ENCODE assay signal across 1 cellular context in genomic region chr1:50333595-50333974, GRCh38.
A peak's percentile ranks its signal among the peaks of the same experiment; 100 is the strongest.
TF ChIP-seq lines count a peak whose summit lies in the region.

No MANE protein-coding gene starts in this region.

TF ChIP-seq in K562, 482 proteins besides CTCF, POLR2A, EP300 and RAD21 (continued from another document and continues in another):
- TF ChIP-seq PATZ1 (CRISPR knock-in tag; IDR thresholded peaks at IDR 0.05; ENCODE audit: borderline replicate concordance) (no peak), DIDO1 (tag; IDR thresholded peaks at IDR 0.05; ENCODE audit: low read depth) (no peak), ZNF133 (CRISPR knock-in tag; IDR thresholded peaks at IDR 0.05) (no peak), STAT5A (IDR thresholded peaks at IDR 0.05; ENCODE audit: borderline replicate concordance, low read length) (no peak), ETV1 (tag; conservative IDR thresholded peaks at IDR 0.05; ENCODE audit: low read depth) (no peak), PHB2 (IDR thresholded peaks at IDR 0.05; ENCODE audit: low read depth) (no peak), ARNT (IDR thresholded peaks at IDR 0.05) (no peak), ZNF140 (CRISPR knock-in tag; IDR thresholded peaks at IDR 0.05) (no peak), ZBTB11 (CRISPR knock-in tag; IDR thresholded peaks at IDR 0.05) (peak in 1 of 3 experiments; percentile 15; a peak in 1 of 6 replicates), NCOA4 (IDR thresholded peaks at IDR 0.05; ENCODE audit: partially characterized antibody) (no peak), NFYB (IDR thresholded peaks at IDR 0.05; ENCODE audit: extremely low read depth, insufficient read length) (no peak), GTF2F1 (IDR thresholded peaks at IDR 0.05; ENCODE audit: low read depth, low read length) (no peak), NFXL1 (CRISPR knock-in tag; IDR thresholded peaks at IDR 0.05) (no peak), BRF1 (IDR thresholded peaks at IDR 0.05; ENCODE audit: borderline replicate concordance, extremely low read depth, insufficient read length) (no peak), TAF15 (IDR thresholded peaks at IDR 0.05; ENCODE audit: low read depth, low read length) (no peak), MEF2A (IDR thresholded peaks at IDR 0.05; ENCODE audit: control insufficient read depth, low read depth, low read length) (no peak), CREB3 (tag; conservative IDR thresholded peaks at IDR 0.05; ENCODE audit: low read depth) (no peak), ZNF41 (CRISPR knock-in tag; conservative IDR thresholded peaks at IDR 0.05) (no peak), ZBTB49 (CRISPR knock-in tag; IDR thresholded peaks at IDR 0.05; ENCODE audit: borderline replicate concordance) (no peak), SOX6 (IDR thresholded peaks at IDR 0.05) (no peak), BACH1 (tag; IDR thresholded peaks at IDR 0.05) (no peak), NCOA6 (IDR thresholded peaks at IDR 0.05) (no peak), CEBPG (CRISPR knock-in tag; IDR thresholded peaks at IDR 0.05) (no peak), CEBPG (tag; conservative IDR thresholded peaks at IDR 0.05 in 1 of 2, IDR thresholded peaks at IDR 0.05 in 1 of 2) (no peak), U2AF1 (optimal IDR thresholded peaks at IDR 0.05; ENCODE audit: low read depth, low read length) (no peak), KHSRP (IDR thresholded peaks at IDR 0.05) (no peak), YY1 (IDR thresholded peaks at IDR 0.05; ENCODE audit: borderline replicate concordance in 1 of 3, control insufficient read depth in 1 of 3, extremely low read depth in 1 of 3, insufficient read depth in 3 of 3, insufficient read length in 1 of 3, insufficient replicate concordance in 2 of 3, low read depth in 1 of 3, low read length in 2 of 3) (peak in 1 of 3 experiments; percentile 43), CCNT2 (IDR thresholded peaks at IDR 0.05; ENCODE audit: borderline replicate concordance, extremely low read depth, insufficient read length, low read depth, low read length) (peak; percentile 20), FOXJ3 (CRISPR knock-in tag; IDR thresholded peaks at IDR 0.05) (no peak), PREB (CRISPR knock-in tag; IDR thresholded peaks at IDR 0.05) (0 out of 2 replicates have a peak, but pooled peaks have one; percentile 1), GATAD2A (IDR thresholded peaks at IDR 0.05) (no peak), ZNF311 (CRISPR knock-in tag; IDR thresholded peaks at IDR 0.05) (no peak), ZBTB12 (CRISPR knock-in tag; IDR thresholded peaks at IDR 0.05) (no peak), NRF1 (conservative IDR thresholded peaks at IDR 0.05 in 1 of 2, IDR thresholded peaks at IDR 0.05 in 1 of 2) (peak; percentile 80 to 82), LARP7 (IDR thresholded peaks at IDR 0.05) (no peak), TSC22D4 (tag; IDR thresholded peaks at IDR 0.05) (no peak), SRSF7 (optimal IDR thresholded peaks at IDR 0.05; ENCODE audit: low read depth, low read length) (no peak), ZBTB33 (CRISPR knock-in tag; IDR thresholded peaks at IDR 0.05) (peak; percentile 73; the same call in 1 of the 2 replicates), THRA (IDR thresholded peaks at IDR 0.05) (no peak), ZNF512 (tag; IDR thresholded peaks at IDR 0.05) (no peak), ZBTB1 (CRISPR knock-in tag; IDR thresholded peaks at IDR 0.05; ENCODE audit: borderline replicate concordance, low read depth) (no peak; the same call in 1 of the 2 replicates), PYGO2 (tag; IDR thresholded peaks at IDR 0.05) (no peak), NEUROD1 (IDR thresholded peaks at IDR 0.05; ENCODE audit: borderline replicate concordance, low read depth, low read length, partially characterized antibody) (no peak), GTF2B (IDR thresholded peaks at IDR 0.05; ENCODE audit: extremely low read depth, insufficient read length) (no peak), CHCHD3 (CRISPR knock-in tag; IDR thresholded peaks at IDR 0.05) (no peak), EZH2 (IDR thresholded peaks at IDR 0.05; ENCODE audit: borderline replicate concordance, low read depth, low read length) (no peak), ZNF561 (CRISPR knock-in tag; conservative IDR thresholded peaks at IDR 0.05) (no peak), ILK (tag; IDR thresholded peaks at IDR 0.05; ENCODE audit: borderline replicate concordance, low read depth) (no peak)
